ENCODE assay signal across 18 cellular contexts in the genomic region with DNA sequence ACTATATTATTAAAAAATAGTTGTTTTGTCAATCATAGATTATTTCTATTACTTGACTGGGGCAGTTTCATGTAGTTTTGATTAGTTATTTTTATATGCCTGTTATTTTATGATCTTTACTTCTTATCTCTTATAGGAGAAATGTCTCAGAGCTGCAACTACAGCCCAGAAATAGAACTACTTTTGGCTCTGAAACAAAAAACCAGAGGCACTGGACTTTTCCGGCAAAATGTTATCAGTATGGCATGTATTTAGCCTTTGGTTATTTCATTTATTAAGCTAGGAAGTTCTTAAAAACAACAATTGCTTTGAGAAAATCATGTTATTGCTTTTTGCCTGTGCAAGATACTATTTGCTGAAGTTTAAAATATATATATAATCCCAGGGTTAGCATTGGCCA.
"Had no signal": no experiment of that assay in that cellular context is flagged by ENCODE, and none has a peak within 500 bp of the region (broad histone marks: within the 10 kb centered on the region; RNA-seq: fewer than 3 reads in every experiment).

No MANE protein-coding gene starts in this region.

- H3K4me3 Mint-ChIP-seq: dendritic cell treated with granulocyte-macrophage colony-stimulating factor and Interleukin-4, amounts not matched to agents 40 ng/mL and 50 ng/mL, for 4 days; naive B cell; nephron progenitor cell had no signal

- H3K4me1 Mint-ChIP-seq: naive B cell had no signal

- H3K36me3 Mint-ChIP-seq: naive B cell had no signal

- H3K9me3 ChIP-seq: gastrocnemius medialis, left lung, prostate gland, stomach, thyroid gland, upper lobe of left lung, uterus had no signal

- ATAC-seq: gastrocnemius medialis, left lung, sciatic nerve had no signal

- H3K4me1 ChIP-seq: gastrocnemius medialis, left lung, parathyroid adenoma, prostate gland, thyroid gland, upper lobe of left lung, uterus had no signal

- H3K4me3 ChIP-seq: gastrocnemius medialis, left lung, lung, prostate gland, stomach, thyroid gland, upper lobe of left lung, uterus had no signal

- H3K27me3 ChIP-seq: gastrocnemius medialis, left lung, stomach, thyroid gland, upper lobe of left lung, uterus had no signal

- H3K27ac ChIP-seq: gastrocnemius medialis, left lung, parathyroid adenoma, prostate gland, stomach, thyroid gland, upper lobe of left lung had no signal

- DNase-seq: gastrocnemius medialis; islet precursor cell; left lung; mesenchymal stem cell; naive B cell; nephron progenitor cell; stimulated activated CD4-positive, alpha-beta T cell treated with anti-CD3 and anti-CD28 coated beads, Interleukin-2, amount 100 ng/mL, for 24 hours; stimulated activated naive CD4-positive, alpha-beta T cell; stomach; substantia nigra; thyroid gland; upper lobe of left lung; uterus had no signal

- H3K27ac Mint-ChIP-seq: dendritic cell treated with granulocyte-macrophage colony-stimulating factor and Interleukin-4, amounts not matched to agents 40 ng/mL and 50 ng/mL, for 4 days; nephron progenitor cell had no signal

- H3K9me3 Mint-ChIP-seq: dendritic cell treated with granulocyte-macrophage colony-stimulating factor and Interleukin-4, amounts not matched to agents 40 ng/mL and 50 ng/mL, for 4 days; nephron progenitor cell had no signal

- H3K27me3 Mint-ChIP-seq: dendritic cell treated with granulocyte-macrophage colony-stimulating factor and Interleukin-4, amounts not matched to agents 40 ng/mL and 50 ng/mL, for 4 days; naive B cell had no signal

- H3K36me3 ChIP-seq: gastrocnemius medialis, left lung, prostate gland, stomach, thyroid gland, upper lobe of left lung, uterus had no signal
